Comparison of ENCODE assay signal across 1 cellular context in genomic region chr5:65480306-65480865, GRCh38.
TF ChIP-seq lines count a peak whose summit lies in the region.

No MANE protein-coding gene starts in this region.

TF ChIP-seq in HepG2, 621 proteins besides CTCF, POLR2A, EP300 and RAD21 (continued from another document and continues in another):
- TF ChIP-seq ZNF556 (CRISPR knock-in tag; IDR thresholded peaks at IDR 0.05; ENCODE audit: borderline replicate concordance) (peak; percentile 75; the same call in 1 of the 2 replicates), TCF7 (IDR thresholded peaks at IDR 0.05; ENCODE audit: low read depth) (0 out of 2 replicates have a peak, but pooled peaks have one; percentile 2), ZC3H13 (CRISPR knock-in tag; IDR thresholded peaks at IDR 0.05) (no peak), PAXIP1 (CRISPR knock-in tag; conservative IDR thresholded peaks at IDR 0.05) (peak; percentile 64), ZBTB20 (CRISPR knock-in tag; IDR thresholded peaks at IDR 0.05; ENCODE audit: borderline replicate concordance, low read depth) (peak; percentile 68; the same call in 1 of the 2 replicates), ASH2L (IDR thresholded peaks at IDR 0.05; ENCODE audit: insufficient read length, low read depth, low read length) (peak; percentile 69), ATF5 (CRISPR knock-in tag; IDR thresholded peaks at IDR 0.05; ENCODE audit: low read depth) (no peak), SRSF4 (IDR thresholded peaks at IDR 0.05; ENCODE audit: low read depth, low read length, poor library complexity, severe bottlenecking) (no peak), POGZ (CRISPR knock-in tag; IDR thresholded peaks at IDR 0.05) (0 out of 2 replicates have a peak, but pooled peaks have one; percentile 29), MYPOP (CRISPR knock-in tag; IDR thresholded peaks at IDR 0.05) (peak; percentile 74; the same call in 1 of the 2 replicates), ZNF710 (CRISPR knock-in tag; IDR thresholded peaks at IDR 0.05; ENCODE audit: borderline replicate concordance) (0 out of 2 replicates have a peak, but pooled peaks have one; percentile 33), ARID5B (CRISPR knock-in tag; IDR thresholded peaks at IDR 0.05) (peak; percentile 33), ZNF687 (CRISPR knock-in tag; IDR thresholded peaks at IDR 0.05) (no peak), PITX1 (CRISPR knock-in tag; IDR thresholded peaks at IDR 0.05) (peak; percentile 54; the same call in 1 of the 2 replicates), E2F2 (CRISPR knock-in tag; IDR thresholded peaks at IDR 0.05; ENCODE audit: borderline replicate concordance) (no peak), SKIL (CRISPR knock-in tag; IDR thresholded peaks at IDR 0.05; ENCODE audit: borderline replicate concordance) (peak; percentile 50; the same call in 1 of the 2 replicates), BCL6 (CRISPR knock-in tag; IDR thresholded peaks at IDR 0.05) (peak; percentile 42; the same call in 1 of the 2 replicates), KAT7 (CRISPR knock-in tag; IDR thresholded peaks at IDR 0.05; ENCODE audit: borderline replicate concordance) (0 out of 2 replicates have a peak, but pooled peaks have one; percentile 32), HNF1A (IDR thresholded peaks at IDR 0.05; ENCODE audit: low read depth) (no peak), HNF1A (CRISPR knock-in tag; IDR thresholded peaks at IDR 0.05; ENCODE audit: borderline replicate concordance) (0 out of 2 replicates have a peak, but pooled peaks have one; percentile 20), SALL1 (CRISPR knock-in tag; IDR thresholded peaks at IDR 0.05) (peak; percentile 32), GATAD2A (CRISPR knock-in tag; IDR thresholded peaks at IDR 0.05) (peak; percentile 34; the same call in 1 of the 2 replicates), ZNF850 (CRISPR knock-in tag; conservative IDR thresholded peaks at IDR 0.05) (no peak), ZKSCAN8 (CRISPR knock-in tag; IDR thresholded peaks at IDR 0.05; ENCODE audit: borderline replicate concordance) (no peak), FOXJ3 (CRISPR knock-in tag; IDR thresholded peaks at IDR 0.05; ENCODE audit: borderline replicate concordance) (peak; percentile 33; the same call in 1 of the 2 replicates), TCF12 (IDR thresholded peaks at IDR 0.05) (no peak), TCF12 (CRISPR knock-in tag; IDR thresholded peaks at IDR 0.05) (no peak), ZNF644 (CRISPR knock-in tag; IDR thresholded peaks at IDR 0.05; ENCODE audit: low read depth) (0 out of 2 replicates have a peak, but pooled peaks have one; percentile 54)
